Comparison of ENCODE assay signal across 18 cellular contexts in genomic region chr3:122727279-122727678, GRCh38. TPM values are rescaled to one million over a fixed set of nuclear protein-coding genes. Genes with fewer than 3 reads are reported as not detected.
DNase-seq lines count a peak whose midpoint lies in the region; ATAC-seq and TF ChIP-seq lines count a peak whose summit lies in the region.
"Had no signal": no experiment of that assay in that cellular context is flagged by ENCODE, and none has a peak within 500 bp of the region (broad histone marks: within the 10 kb centered on the region; RNA-seq: fewer than 3 reads in every experiment).

No MANE protein-coding gene starts in this region.

- no peaks in the 10 kb centered on the region for H3K4me1 Mint-ChIP-seq in activated naive CD4-positive, alpha-beta T cell treated with anti-CD3 and anti-CD28 coated beads, Interleukin-2, amount 10 ng/mL, durations not matched to agents 7 days and 5 days
- no peaks in the 10 kb centered on the region for H3K4me1 Mint-ChIP-seq in memory B cell
- peaks cover 4 to 6% of the 10 kb centered on the region in 2 donors for H3K4me1 Mint-ChIP-seq in natural killer cell treated with Interleukin-12 subunit alpha and Interleukin-12 subunit beta and Interleukin-15 and Interleukin-18, amount 100 ng/mL, for 72 hours (ENCODE audit: low read depth in 2 of 2)

- H3K27me3 Mint-ChIP-seq in activated naive CD4-positive, alpha-beta T cell treated with anti-CD3 and anti-CD28 coated beads, Interleukin-2, amount 10 ng/mL, durations not matched to agents 7 days and 5 days, result no peaks in the 10 kb centered on the region
- H3K27me3 Mint-ChIP-seq in memory B cell, result no peaks in the 10 kb centered on the region
- no peaks in the 10 kb centered on the region for H3K27me3 Mint-ChIP-seq in natural killer cell treated with Interleukin-12 subunit alpha and Interleukin-12 subunit beta and Interleukin-15 and Interleukin-18, amount 100 ng/mL, for 72 hours

- H3K4me3 ChIP-seq in sigmoid colon, result no peak overlapping the region
- H3K4me3 ChIP-seq: A549, SJSA1 had no signal

- H3K9me3 Mint-ChIP-seq in activated naive CD4-positive, alpha-beta T cell treated with anti-CD3 and anti-CD28 coated beads, Interleukin-2, amount 10 ng/mL, durations not matched to agents 7 days and 5 days, result no peaks in the 10 kb centered on the region
- H3K9me3 Mint-ChIP-seq in memory B cell, result peaks cover 4% of the 10 kb centered on the region
- H3K9me3 Mint-ChIP-seq in natural killer cell treated with Interleukin-12 subunit alpha and Interleukin-12 subunit beta and Interleukin-15 and Interleukin-18, amount 100 ng/mL, for 72 hours, result no peaks in the 10 kb centered on the region

- no peaks in the 10 kb centered on the region for H3K4me1 ChIP-seq in sigmoid colon
- H3K4me1 ChIP-seq: SJSA1 had no signal

- intact Hi-C loops in sigmoid colon (cut with DNase I), result no loop called here

- TF ChIP-seq CTCF in sigmoid colon (IDR thresholded peaks at IDR 0.05), result no peak

- ATAC-seq in memory B cell (ENCODE audit: low read depth), result no peak
- no peak for ATAC-seq in natural killer cell treated with Interleukin-12 subunit alpha and Interleukin-12 subunit beta and Interleukin-15 and Interleukin-18, amount 100 ng/mL, for 72 hours
- ATAC-seq in HG02938 (IDR thresholded peaks at IDR 0.05; ENCODE audit: unreplicated experiment), result no peak
- ATAC-seq: A549, Panc1 had no signal

- peak overlapping the region; percentile 4 for H3K27ac Mint-ChIP-seq in activated naive CD4-positive, alpha-beta T cell treated with anti-CD3 and anti-CD28 coated beads, Interleukin-2, amount 10 ng/mL, durations not matched to agents 7 days and 5 days
- peak overlapping the region; percentile 24 for H3K27ac Mint-ChIP-seq in memory B cell
- no peak overlapping the region for H3K27ac Mint-ChIP-seq in natural killer cell treated with Interleukin-12 subunit alpha and Interleukin-12 subunit beta and Interleukin-15 and Interleukin-18, amount 100 ng/mL, for 72 hours

- no peak overlapping the region for H3K27ac ChIP-seq in sigmoid colon
- H3K27ac ChIP-seq: A549, C4-2B, SJSA1 had no signal

- 94 to 98% methylated on average over 2 of the region's 2 CpGs for WGBS in sigmoid colon, 2 donors

- DNase-seq in activated naive CD4-positive, alpha-beta T cell treated with anti-CD3 and anti-CD28 coated beads, Interleukin-2, amount 10 ng/mL, durations not matched to agents 7 days and 5 days, result no peak
- no peak for DNase-seq in activated naive CD4-positive, alpha-beta T cell (lab: John Stamatoyannopoulos, UW)
- DNase-seq in RPMI8226 (peak; percentile 14), memory B cell (ENCODE audit: low spot score in 2 of 2) (no peak), sigmoid colon (no peak)
- no peak for DNase-seq in natural killer cell treated with Interleukin-12 subunit alpha and Interleukin-12 subunit beta and Interleukin-15 and Interleukin-18, amount 100 ng/mL, for 72 hours (ENCODE audit: low spot score)
- DNase-seq: DND-41, KG1, NCI-H1048, NCI-H1436, NCI-H2029, NCI-H345, NCI-H526 had no signal

- TF ChIP-seq EP300 in sigmoid colon (IDR thresholded peaks at IDR 0.05), result no peak

- TF ChIP-seq POLR2A in sigmoid colon (IDR thresholded peaks at IDR 0.05), result no peak

- CTCF ChIA-PET in activated naive CD4-positive, alpha-beta T cell treated with anti-CD3 and anti-CD28 coated beads, Interleukin-2, amount 10 ng/mL, durations not matched to agents 7 days and 5 days (lab: Charles Lee), result no interaction called here

- H3K36me3 ChIP-seq in sigmoid colon, result peaks cover 0 to 25% (median 0%) of the 10 kb centered on the region in 4 donors
- H3K36me3 ChIP-seq: SJSA1 had no signal

- H3K27me3 ChIP-seq in sigmoid colon, result no peaks in the 10 kb centered on the region
- H3K27me3 ChIP-seq: SJSA1 had no signal

- H3K4me3 Mint-ChIP-seq in activated naive CD4-positive, alpha-beta T cell treated with anti-CD3 and anti-CD28 coated beads, Interleukin-2, amount 10 ng/mL, durations not matched to agents 7 days and 5 days, result no peak overlapping the region
- no peak overlapping the region for H3K4me3 Mint-ChIP-seq in memory B cell
- H3K4me3 Mint-ChIP-seq in natural killer cell treated with Interleukin-12 subunit alpha and Interleukin-12 subunit beta and Interleukin-15 and Interleukin-18, amount 100 ng/mL, for 72 hours, result no peak overlapping the region

- H3K9me3 ChIP-seq in sigmoid colon, result no peaks in the 10 kb centered on the region
- H3K9me3 ChIP-seq: A549, SJSA1 had no signal

- peaks cover 76% of the 10 kb centered on the region for H3K36me3 Mint-ChIP-seq in activated naive CD4-positive, alpha-beta T cell treated with anti-CD3 and anti-CD28 coated beads, Interleukin-2, amount 10 ng/mL, durations not matched to agents 7 days and 5 days
- peaks cover 41% of the 10 kb centered on the region for H3K36me3 Mint-ChIP-seq in memory B cell
- H3K36me3 Mint-ChIP-seq in natural killer cell treated with Interleukin-12 subunit alpha and Interleukin-12 subunit beta and Interleukin-15 and Interleukin-18, amount 100 ng/mL, for 72 hours, result peaks cover 34% of the 10 kb centered on the region

RNA-seq across cellular contexts. Expression of gene PARP14, which starts 46.6 kb away (rescaled TPM):
- total RNA-seq in natural killer cell treated with Interleukin-12 subunit alpha and Interleukin-12 subunit beta and Interleukin-15 and Interleukin-18, amount 100 ng/mL, for 72 hours, result 100 to 1,000 TPM; 142 to 143 TPM
- total RNA-seq in sigmoid colon, result 10 to 100 TPM; 41.7 to 90.3 (median 53.4) TPM
- 10 to 100 TPM in 2 of 3 donors, 1 to 10 TPM in 1; 4.8 to 28.4 (median 10.2) TPM for polyA plus RNA-seq in sigmoid colon

Comparison
In these comparisons a context has a peak if more than half of its experiments do, and no peak if none do; other contexts are left out.
1. H3K27ac Mint-ChIP-seq: peak in activated naive CD4-positive, alpha-beta T cell treated with anti-CD3 and anti-CD28 coated beads, Interleukin-2, amount 10 ng/mL, durations not matched to agents 7 days and 5 days (single experiment) and memory B cell (single experiment); none in natural killer cell treated with Interleukin-12 subunit alpha and Interleukin-12 subunit beta and Interleukin-15 and Interleukin-18, amount 100 ng/mL, for 72 hours (0 of 2).